1 cellular context compared by ENCODE assay signal in genomic region chr19:17548145-17548544, GRCh38.
TF ChIP-seq lines count a peak whose summit lies in the region.

No MANE protein-coding gene starts in this region.

TF ChIP-seq in H1, 55 proteins besides CTCF, POLR2A, EP300 and RAD21:
- TF ChIP-seq CHD1 (IDR thresholded peaks at IDR 0.05; ENCODE audit: low read depth, low read length) (no peak), CBX8 (IDR thresholded peaks at IDR 0.05; ENCODE audit: borderline replicate concordance, low read depth, low read length) (no peak), SP4 (IDR thresholded peaks at IDR 0.05; ENCODE audit: low read length) (no peak), HDAC6 (IDR thresholded peaks at IDR 0.05; ENCODE audit: low read depth, low read length) (no peak), ATF2 (IDR thresholded peaks at IDR 0.05; ENCODE audit: low read length) (no peak), KDM1A (IDR thresholded peaks at IDR 0.05; ENCODE audit: borderline replicate concordance, low read length) (no peak), TAF7 (optimal IDR thresholded peaks at IDR 0.05; ENCODE audit: borderline replicate concordance, low read depth, low read length) (no peak), TAF1 (IDR thresholded peaks at IDR 0.05; ENCODE audit: low read depth, low read length) (no peak), TCF12 (IDR thresholded peaks at IDR 0.05; ENCODE audit: low read depth, low read length) (no peak), NRF1 (IDR thresholded peaks at IDR 0.05; ENCODE audit: low read depth, low read length) (no peak), GABPA (IDR thresholded peaks at IDR 0.05; ENCODE audit: borderline replicate concordance, insufficient read depth, low read length) (no peak), SIX5 (IDR thresholded peaks at IDR 0.05; ENCODE audit: low read depth, low read length) (no peak), YY1 (IDR thresholded peaks at IDR 0.05; ENCODE audit: low read depth, low read length) (no peak), SP2 (IDR thresholded peaks at IDR 0.05; ENCODE audit: low read length) (no peak)
